Comparison of ENCODE assay signal across 8 cellular contexts in the genomic region with DNA sequence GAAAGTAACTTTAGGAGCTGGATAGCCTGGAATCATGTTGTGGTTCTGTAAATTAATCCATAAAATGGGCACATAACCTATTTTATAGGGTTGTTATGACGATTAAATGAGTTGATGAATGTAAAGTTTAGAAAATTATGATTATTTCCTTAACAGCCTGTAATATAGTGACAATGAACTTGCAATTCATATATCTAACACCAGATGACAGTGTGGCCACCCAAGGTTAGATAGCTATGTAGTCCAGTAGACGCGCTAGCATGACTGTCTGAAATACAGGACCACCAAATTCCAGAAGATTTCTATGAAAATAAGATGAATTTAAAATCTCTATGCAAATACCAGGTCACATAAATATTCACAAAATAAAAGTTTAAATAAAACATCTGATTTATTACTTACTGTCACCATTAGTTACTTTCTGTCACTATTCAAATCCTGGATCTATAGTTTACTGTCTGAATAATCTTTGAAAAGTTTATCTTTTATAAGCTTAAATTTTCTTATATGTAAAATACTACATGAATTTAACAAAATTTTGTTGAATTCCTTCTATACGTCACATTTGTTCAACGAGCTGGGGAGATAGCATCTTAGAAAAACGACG. TPM values are rescaled to one million over a fixed set of nuclear protein-coding genes. Genes with fewer than 3 reads are reported as not detected.
DNase-seq lines count a peak whose midpoint lies in the region; ATAC-seq and TF ChIP-seq lines count a peak whose summit lies in the region.

No MANE protein-coding gene starts in this region.

- H3K36me3 Mint-ChIP-seq in CD14-positive monocyte = no peaks in the 10 kb centered on the region

- peak; percentile 80 for TF ChIP-seq CTCF in CD14-positive monocyte (IDR thresholded peaks at IDR 0.05)
- peak; percentile 70 for TF ChIP-seq CTCF in GM13977 (IDR thresholded peaks at IDR 0.05; ENCODE audit: extremely low read depth, insufficient read depth, missing control alignments)
- peak; percentile 79 for TF ChIP-seq CTCF in brain microvascular endothelial cell (IDR thresholded peaks at IDR 0.05; ENCODE audit: low read depth, low read length, missing control alignments)
- peak; percentile 82 to 88 (median 86) for TF ChIP-seq CTCF in right lobe of liver (IDR thresholded peaks at IDR 0.05)

- peaks cover 12% of the 10 kb centered on the region for H3K4me1 Mint-ChIP-seq in CD14-positive monocyte

- H3K27me3 ChIP-seq in brain microvascular endothelial cell (replicated peaks) (no peaks in the 10 kb centered on the region), right lobe of liver (no peaks in the 10 kb centered on the region)

- 63% methylated on average over 7 of the region's 7 CpGs for WGBS in right lobe of liver (ENCODE audit: insufficient coverage, low coverage, low lambda C conversion rate, missing lambda C conversion rate)

- no peak overlapping the region for H3K4me3 ChIP-seq in brain microvascular endothelial cell (ENCODE audit: low read depth, low read length)
- no peak overlapping the region for H3K4me3 ChIP-seq in right lobe of liver

- no peaks in the 10 kb centered on the region for H3K27me3 Mint-ChIP-seq in CD14-positive monocyte (ENCODE audit: low read depth in 3 of 3)

- H3K9me3 ChIP-seq in right lobe of liver = no peaks in the 10 kb centered on the region

- H3K9me3 Mint-ChIP-seq in CD14-positive monocyte = peaks cover 0 to 3% (median 0%) of the 10 kb centered on the region in 7 donors

- H3K27ac Mint-ChIP-seq in CD14-positive monocyte = no peak overlapping the region

- no peak overlapping the region for H3K27ac ChIP-seq in brain microvascular endothelial cell
- no peak overlapping the region for H3K27ac ChIP-seq in right lobe of liver

- TF ChIP-seq POLR2A in right lobe of liver (IDR thresholded peaks at IDR 0.05) = no peak

- ATAC-seq in HG02852 (IDR thresholded peaks at IDR 0.05; ENCODE audit: unreplicated experiment) (peak; percentile 80), right lobe of liver (peak; percentile 83 to 93 (median 84))

- in situ Hi-C loops in GM13977 (cut with MboI; ENCODE audit: low pct_unique_long_range_greater_than_20kb, low sequenced_read_pairs, unreplicated experiment) = loop anchor here (10.0 kb wide), 1 partner anchor 242 kb away; no protein-coding TSS in a partner anchor
- in situ Hi-C loops in brain microvascular endothelial cell (cut with HindIII; ENCODE audit: low pct_ligation_motif_present, low sequenced_read_pairs) = no loop called here

- no peaks in the 10 kb centered on the region for H3K4me1 ChIP-seq in right lobe of liver

- DNase-seq in CD14-positive monocyte (ENCODE audit: low spot score) (no peak), GM13977 (ENCODE audit: low spot score) (peak; percentile 27), NCI-H1694 treated with DMSO at 0.1 percent for 48 hours (lab: John Stamatoyannopoulos, UW) (peak; percentile 44), brain microvascular endothelial cell (peak; percentile 58), right lobe of liver (no peak), DMS79 (lab: John Stamatoyannopoulos, UW) (no peak), dedifferentiated amniotic fluid mesenchymal stem cell (ENCODE audit: extremely low spot score) (no peak)

- intact Hi-C loops in CD14-positive monocyte (cut with micrococcal nuclease) = loop anchor here (5.0 to 10.0 kb wide), 2 partner anchors 242 to 245 kb away; no protein-coding TSS in a partner anchor
- intact Hi-C loops in right lobe of liver (cut with DNase I) = loop anchor here in 1 of 2 donors (10.0 kb wide), 1 partner anchor 242 kb away; no protein-coding TSS in a partner anchor

- no peak overlapping the region for H3K4me3 Mint-ChIP-seq in CD14-positive monocyte

- no peaks in the 10 kb centered on the region for H3K36me3 ChIP-seq in brain microvascular endothelial cell (replicated peaks)
- no peaks in the 10 kb centered on the region for H3K36me3 ChIP-seq in right lobe of liver

RNA-seq across cellular contexts. Expression of a gene that starts 26.1 kb away (rescaled TPM):
- polyA plus RNA-seq in CD14-positive monocyte = 1 to 10 TPM; 1.9 TPM
- total RNA-seq in right lobe of liver = 1 to 10 TPM in 2 of 6 experiments, under 1 TPM in 4; 0.37 to 1.9 (median 0.75) TPM

Comparison
In these comparisons a context has a peak if more than half of its experiments do, and no peak if none do; other contexts are left out.
1. DNase-seq: peak in GM13977 (single experiment), NCI-H1694 treated with DMSO at 0.1 percent for 48 hours (single experiment) and brain microvascular endothelial cell (single experiment); none in CD14-positive monocyte (single experiment), right lobe of liver (0 of 3), DMS79 (single experiment) and dedifferentiated amniotic fluid mesenchymal stem cell (single experiment).
2. Peak in every context shown above with its lines, with median percentiles within 50 percentile points of each other: CTCF ChIP-seq.